Comparison of ENCODE assay signal across 9 cellular contexts in the genomic region with DNA sequence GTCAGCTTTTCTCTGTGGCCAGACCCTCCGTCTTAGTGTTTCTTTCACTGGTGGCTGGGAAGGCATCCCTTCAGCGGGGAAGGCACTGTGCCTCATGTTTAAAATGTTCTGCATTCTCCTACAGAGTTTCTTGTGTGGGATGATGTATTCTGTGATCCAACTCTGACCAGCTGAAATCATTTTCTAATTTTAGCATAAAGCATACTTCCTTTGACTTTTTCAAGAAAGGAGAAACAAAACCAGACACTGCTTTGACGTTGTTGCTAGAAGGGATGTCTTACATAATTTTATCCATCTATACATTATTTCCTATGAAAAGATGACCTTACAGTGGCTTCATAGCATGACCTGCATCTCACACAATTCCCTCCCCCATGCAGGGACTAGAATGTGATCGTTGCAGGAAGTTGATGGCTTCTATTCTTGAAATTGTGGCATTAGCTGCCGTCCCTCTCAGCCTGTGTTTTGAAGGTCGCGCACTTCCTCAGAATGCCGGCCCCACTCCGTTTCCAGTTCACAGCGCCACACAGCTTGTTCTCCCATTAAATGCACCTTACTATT. TPM values are rescaled to one million over a fixed set of nuclear protein-coding genes. Genes with fewer than 3 reads are reported as not detected.
DNase-seq lines count a peak whose midpoint lies in the region; ATAC-seq and TF ChIP-seq lines count a peak whose summit lies in the region.
"Had no signal": no experiment of that assay in that cellular context is flagged by ENCODE, and none has a peak within 500 bp of the region (broad histone marks: within the 10 kb centered on the region; RNA-seq: fewer than 3 reads in every experiment).

No MANE protein-coding gene starts in this region.

- no peak overlapping the region for H3K4me3 Mint-ChIP-seq in activated CD4-positive, alpha-beta memory T cell treated with anti-CD3 and anti-CD28 coated beads for 36 hours
- H3K4me3 Mint-ChIP-seq in glutamatergic neuron (ENCODE audit: unreplicated experiment): no peak overlapping the region

- CTCF ChIA-PET in activated CD4-positive, alpha-beta memory T cell treated with anti-CD3 and anti-CD28 coated beads for 36 hours (lab: Charles Lee): interaction anchor here (1.5 kb wide), 1 partner anchor 214 kb away, joined by 9 read pairs; no protein-coding TSS in a partner anchor

- POLR2A ChIA-PET in activated CD4-positive, alpha-beta memory T cell treated with anti-CD3 and anti-CD28 coated beads for 36 hours (lab: Charles Lee): no interaction called here

- ATAC-seq in heart left ventricle (peak; percentile 25 to 58 (median 41)), gastrocnemius medialis (peak; percentile 32 to 55), HG03432 (IDR thresholded peaks at IDR 0.05; ENCODE audit: unreplicated experiment) (no peak)

- H3K9me3 ChIP-seq in heart left ventricle: no peaks in the 10 kb centered on the region
- H3K9me3 ChIP-seq in gastrocnemius medialis: no peaks in the 10 kb centered on the region

- H3K4me1 Mint-ChIP-seq in activated CD4-positive, alpha-beta memory T cell treated with anti-CD3 and anti-CD28 coated beads for 36 hours (ENCODE audit: low read depth): no peaks in the 10 kb centered on the region
- peaks cover 2% of the 10 kb centered on the region for H3K4me1 Mint-ChIP-seq in glutamatergic neuron (ENCODE audit: low read depth, unreplicated experiment)

- no peak overlapping the region for H3K27ac Mint-ChIP-seq in activated CD4-positive, alpha-beta memory T cell treated with anti-CD3 and anti-CD28 coated beads for 36 hours
- H3K27ac Mint-ChIP-seq in glutamatergic neuron (ENCODE audit: unreplicated experiment): no peak overlapping the region

- H3K4me3 ChIP-seq in heart left ventricle: peak overlapping the region in 1 of 12 donors; percentile 9
- no peak overlapping the region for H3K4me3 ChIP-seq in gastrocnemius medialis

- DNase-seq in EL: peak; percentile 21
- peak in 2 of 5 donors; percentile 46 to 54 for DNase-seq in heart left ventricle
- no peak for DNase-seq in gastrocnemius medialis
- DNase-seq in activated CD4-positive, alpha-beta memory T cell treated with anti-CD3 and anti-CD28 coated beads for 36 hours: no peak
- no peak for DNase-seq in NCI-H2196 treated with DMSO at 0.1 percent for 48 hours (lab: John Stamatoyannopoulos, UW; ENCODE audit: unreplicated experiment)
- DNase-seq in glutamatergic neuron: no peak
- DNase-seq: activated naive CD4-positive, alpha-beta T cell treated with anti-CD3 and anti-CD28 coated beads, Interleukin-2, amount 50 U/mL, for 16 hours had no signal

- in situ Hi-C loops in gastrocnemius medialis (cut with MboI; ENCODE audit: low sequenced_read_pairs in 4 of 4): no loop called here

- H3K27me3 Mint-ChIP-seq in activated CD4-positive, alpha-beta memory T cell treated with anti-CD3 and anti-CD28 coated beads for 36 hours: no peaks in the 10 kb centered on the region
- H3K27me3 Mint-ChIP-seq in glutamatergic neuron (ENCODE audit: unreplicated experiment): peaks cover 6% of the 10 kb centered on the region

- H3K4me1 ChIP-seq in heart left ventricle (peaks cover 11 to 57% (median 40%) of the 10 kb centered on the region in 12 donors), gastrocnemius medialis (peaks cover 29 to 36% of the 10 kb centered on the region in 2 donors)

- H3K36me3 ChIP-seq in heart left ventricle: peaks cover 0 to 91% (median 82%) of the 10 kb centered on the region in 9 donors
- H3K36me3 ChIP-seq in gastrocnemius medialis: peaks cover 0 to 57% of the 10 kb centered on the region in 2 donors

- peak overlapping the region; percentile 0; the same call in 1 of the 2 replicates for H3K27ac ChIP-seq in VCaP
- H3K27ac ChIP-seq in heart left ventricle: peak overlapping the region; percentile 43 to 83 (median 72)
- peak overlapping the region; percentile 78 to 86 (median 82) for H3K27ac ChIP-seq in gastrocnemius medialis

- H3K36me3 Mint-ChIP-seq in activated CD4-positive, alpha-beta memory T cell treated with anti-CD3 and anti-CD28 coated beads for 36 hours: peaks cover 58% of the 10 kb centered on the region
- peaks cover 5% of the 10 kb centered on the region for H3K36me3 Mint-ChIP-seq in glutamatergic neuron (ENCODE audit: unreplicated experiment)

- TF ChIP-seq POLR2A in heart left ventricle (IDR thresholded peaks at IDR 0.05): no peak
- TF ChIP-seq POLR2A in gastrocnemius medialis (IDR thresholded peaks at IDR 0.05): no peak

- H3K27me3 ChIP-seq in heart left ventricle: no peaks in the 10 kb centered on the region
- H3K27me3 ChIP-seq in gastrocnemius medialis: no peaks in the 10 kb centered on the region

- 14 to 25% (median 16%) methylated on average over 10 of the region's 10 CpGs for WGBS in heart left ventricle, 4 donors

- intact Hi-C loops in heart left ventricle (cut with DNase I) (loop anchor here in 2 of 10 donors (5.0 to 10.0 kb wide), 3 partner anchors 35 to 217 kb away; no protein-coding TSS in a partner anchor), gastrocnemius medialis (cut with DNase I; ENCODE audit: low total_unique reads) (loop anchor here (5.0 kb wide), 2 partner anchors 55 to 160 kb away; no protein-coding TSS in a partner anchor)
- intact Hi-C loops in activated CD4-positive, alpha-beta memory T cell treated with anti-CD3 and anti-CD28 coated beads for 36 hours (cut with micrococcal nuclease): no loop called here

- no peaks in the 10 kb centered on the region for H3K9me3 Mint-ChIP-seq in activated CD4-positive, alpha-beta memory T cell treated with anti-CD3 and anti-CD28 coated beads for 36 hours
- H3K9me3 Mint-ChIP-seq in glutamatergic neuron (ENCODE audit: unreplicated experiment): no peaks in the 10 kb centered on the region

- TF ChIP-seq CTCF in VCaP (conservative IDR thresholded peaks at IDR 0.05): no peak
- TF ChIP-seq CTCF in heart left ventricle (IDR thresholded peaks at IDR 0.05): peak in 2 of 12 donors; percentile 22 to 26
- TF ChIP-seq CTCF in gastrocnemius medialis (IDR thresholded peaks at IDR 0.05 in 4 of 5, conservative IDR thresholded peaks at IDR 0.05 in 1 of 5): no peak
- no peak for TF ChIP-seq CTCF in glutamatergic neuron (IDR thresholded peaks at IDR 0.05; ENCODE audit: partially characterized antibody, unreplicated experiment)

RNA-seq across cellular contexts. Expression of a gene that starts 38.6 kb away (rescaled TPM):
- total RNA-seq in heart left ventricle (under 1 TPM in 3 of 9 donors, not detected in 6; 0.35 to 0.43 (median 0.35) TPM), gastrocnemius medialis (1 to 10 TPM in 2 of 4 donors, not detected in 2; 1.1 to 3.4 TPM), glutamatergic neuron (ENCODE audit: unreplicated experiment) (0.64 TPM)
- polyA plus RNA-seq in heart left ventricle: under 1 TPM; 0.15 to 0.57 TPM
- total RNA-seq in activated CD4-positive, alpha-beta memory T cell treated with anti-CD3 and anti-CD28 coated beads for 36 hours: under 1 TPM; 0.39 to 0.43 TPM

Comparison
In these comparisons a context has a peak if more than half of its experiments do, and no peak if none do; other contexts are left out.
1. H3K27ac ChIP-seq: peak in every context shown above with its lines; median percentile 82 in gastrocnemius medialis; 72 in heart left ventricle; 0 in VCaP.